8 cellular contexts compared by ENCODE assay signal in the genomic region with DNA sequence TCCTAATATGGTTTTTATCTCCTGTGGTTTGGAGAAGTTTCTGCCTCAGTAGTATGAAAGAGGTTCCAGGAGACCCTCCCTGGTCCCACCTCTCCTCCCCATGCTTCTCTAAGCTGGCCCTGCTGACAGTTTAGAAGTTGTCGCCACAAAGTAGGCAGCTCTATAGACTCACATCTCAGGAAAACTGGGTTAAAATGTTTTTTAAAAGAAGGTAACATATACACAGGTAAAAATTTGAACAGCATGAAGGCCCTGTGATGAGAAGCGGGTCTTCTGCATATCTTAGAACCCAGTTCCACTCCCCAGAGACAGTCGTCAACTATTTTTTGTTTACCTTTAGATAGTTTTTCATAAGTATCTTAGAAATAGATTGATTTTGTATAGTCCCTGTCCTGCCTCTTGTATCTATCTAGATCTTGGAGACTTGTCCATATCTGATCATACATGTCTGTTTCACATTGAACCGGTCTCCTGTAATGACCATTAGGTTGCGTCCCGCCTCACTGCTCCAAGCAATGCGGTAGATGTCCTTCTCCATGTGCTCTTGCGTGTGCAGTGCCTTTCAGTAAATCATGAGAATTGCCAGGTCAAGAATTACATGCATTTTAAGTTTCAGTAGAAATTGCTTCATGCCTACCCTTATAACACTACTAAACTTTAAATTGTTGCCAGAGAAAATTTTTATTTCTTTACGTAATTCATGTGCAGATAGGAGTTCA. TPM values are rescaled to one million over a fixed set of nuclear protein-coding genes. Genes with fewer than 3 reads are reported as not detected.
DNase-seq lines count a peak whose midpoint lies in the region; ATAC-seq and TF ChIP-seq lines count a peak whose summit lies in the region.

No MANE protein-coding gene starts in this region.

- peak overlapping the region; percentile 85 for H2BK5ac ChIP-seq in IMR-90 (ENCODE audit: low read depth, low read length, poor library complexity, severe bottlenecking)

- peak overlapping the region; percentile 85 for H3K23ac ChIP-seq in IMR-90 (ENCODE audit: low read depth, low read length)

- H2BK15ac ChIP-seq in IMR-90 (ENCODE audit: low read depth, low read length), result peak overlapping the region; percentile 45; the same call in 1 of the 3 replicates

- peaks cover 62% of the 10 kb centered on the region for H3K4me1 Mint-ChIP-seq in mesothelial cell of epicardium

- H3K9me3 Mint-ChIP-seq in mesothelial cell of epicardium, result no peaks in the 10 kb centered on the region

- H3K4me3 ChIP-seq in AG09309 (ENCODE audit: control insufficient read depth, low read depth, low read length) (peak overlapping the region; percentile 92), IMR-90 (ENCODE audit: insufficient read depth, low read depth, low read length) (peak overlapping the region; percentile 90), testis (peak overlapping the region in 1 of 2 donors; percentile 70)

- no peak overlapping the region for H3K27ac Mint-ChIP-seq in mesothelial cell of epicardium

- peak overlapping the region; percentile 100 for H3K4me2 ChIP-seq in IMR-90 (ENCODE audit: low read depth, low read length)

- H3K27ac ChIP-seq in IMR-90 (ENCODE audit: insufficient read depth, low read length) (peak overlapping the region; percentile 73), testis (no peak overlapping the region)

- H2AK5ac ChIP-seq in IMR-90 (ENCODE audit: low read depth, low read length), result peak overlapping the region; percentile 89

- ATAC-seq in IMR-90 (ENCODE audit: low read depth), result no peak

- H3K14ac ChIP-seq in IMR-90 (replicated peaks; ENCODE audit: low read depth, low read length), result peak overlapping the region; percentile 91

- CTCF ChIA-PET in IMR-90 (lab: Yijun Ruan, JAX), result interaction anchor here (1.0 to 2.1 kb wide), 3 partner anchors 91 to 147 kb away, joined by 3 to 7 read pairs (median 3); no protein-coding TSS in a partner anchor

- H2BK20ac ChIP-seq in IMR-90 (ENCODE audit: low read depth, low read length), result 0 out of 2 replicates have a peak overlapping the region, but pooled peaks have one; percentile 19

- intact Hi-C loops in IMR-90 (cut with micrococcal nuclease), result loop anchor here (1.0 kb wide), 1 partner anchor 189 kb away; no protein-coding TSS in a partner anchor
- intact Hi-C loops in testis (cut with DNase I; ENCODE audit: low total_unique reads), result no loop called here

- no peak overlapping the region for H3K56ac ChIP-seq in IMR-90 (ENCODE audit: extremely low read depth, insufficient read depth, low read length)

- no peak overlapping the region for H2AK9ac ChIP-seq in IMR-90 (replicated peaks; ENCODE audit: low read depth, low read length, poor library complexity)

- no peak for TF ChIP-seq RAD21 in IMR-90 (IDR thresholded peaks at IDR 0.05; ENCODE audit: low read length)

- H4K5ac ChIP-seq in IMR-90 (ENCODE audit: low read depth, low read length), result peak overlapping the region; percentile 68; the same call in 1 of the 2 replicates

- H3K36me3 Mint-ChIP-seq in mesothelial cell of epicardium, result no peaks in the 10 kb centered on the region

- BruUV-seq in IMR-90 (replicated peaks; lab: Mats Ljungman, UMichigan), result no TSS peak

- H4K91ac ChIP-seq in IMR-90 (ENCODE audit: insufficient read depth, low read depth, low read length), result peak overlapping the region; percentile 55

- H3K36me3 ChIP-seq in IMR-90 (ENCODE audit: control insufficient read depth, insufficient read depth, low read length), result peaks cover 9% of the 10 kb centered on the region; the same call in 1 of the 2 replicates
- no peaks in the 10 kb centered on the region for H3K36me3 ChIP-seq in testis (ENCODE audit: low read depth, missing control alignments)

- no peak overlapping the region for H2AFZ ChIP-seq in IMR-90 (replicated peaks; ENCODE audit: low read length, poor library complexity)

- H3K9me1 ChIP-seq in IMR-90 (ENCODE audit: insufficient read depth, low read length), result peaks cover 24% of the 10 kb centered on the region

- POLR2A ChIA-PET in IMR-90 (lab: Charles Lee; ENCODE audit: unreplicated experiment), result no interaction called here

- no CpG with 5 or more reads among the region's 9 CpGs for WGBS in IMR-90 (ENCODE audit: extremely low coverage in 2 of 2, insufficient read length in 1 of 2), 2 experiments
- WGBS in testis, 2 donors, result 72 to 83% methylated on average over 9 of the region's 9 CpGs

- peak overlapping the region; percentile 72 for H3K4me3 Mint-ChIP-seq in mesothelial cell of epicardium

- peak overlapping the region; percentile 91 for H3K4ac ChIP-seq in IMR-90 (ENCODE audit: low read depth, low read length)

- peak overlapping the region; percentile 72 for H3K9ac ChIP-seq in IMR-90 (ENCODE audit: low read depth, low read length)

- H3K79me1 ChIP-seq in IMR-90 (ENCODE audit: low read depth in 1 of 2, low read length in 2 of 2), result peaks cover 20 to 72% of the 10 kb centered on the region in 2 experiments

- H2BK120ac ChIP-seq in IMR-90 (ENCODE audit: low read depth, low read length), result peak overlapping the region; percentile 55

- in situ Hi-C loops in IMR-90 (cut with MboI; ENCODE audit: low sequenced_read_pairs), result loop anchor here (5.0 kb wide), 1 partner anchor 148 kb away; no protein-coding TSS in a partner anchor

- TF ChIP-seq CTCF in AG09309 (IDR thresholded peaks at IDR 0.05; ENCODE audit: control insufficient read depth, insufficient read depth, low read depth, low read length, missing control alignments) (no peak), IMR-90 (conservative IDR thresholded peaks at IDR 0.05; ENCODE audit: low read depth, low read length) (no peak), mesothelial cell of epicardium (IDR thresholded peaks at IDR 0.05; ENCODE audit: unreplicated experiment) (no peak), testis (IDR thresholded peaks at IDR 0.05) (no peak)

- peaks cover 52% of the 10 kb centered on the region for H3K27me3 Mint-ChIP-seq in mesothelial cell of epicardium (ENCODE audit: low read depth)

- H4K8ac ChIP-seq in IMR-90 (ENCODE audit: low read depth in 2 of 2, low read length in 2 of 2), result peak overlapping the region in 1 of 2 experiments; percentile 16; a peak in 2 of 4 replicates

- H4K20me1 ChIP-seq in IMR-90 (ENCODE audit: insufficient read depth, low read length), result peaks cover 73% of the 10 kb centered on the region

- TF ChIP-seq POLR2A in IMR-90 (IDR thresholded peaks at IDR 0.05; ENCODE audit: low read depth, low read length), result no peak; the same call in 1 of the 2 replicates
- no peak for TF ChIP-seq POLR2A in testis (IDR thresholded peaks at IDR 0.05)

- peak overlapping the region; percentile 91 for H3K18ac ChIP-seq in IMR-90 (ENCODE audit: low read depth, low read length)

- H3K4me1 ChIP-seq in IMR-90 (ENCODE audit: control insufficient read depth, insufficient read depth, low read length) (peaks cover 31% of the 10 kb centered on the region), testis (peaks cover 58% of the 10 kb centered on the region)

- DNase-seq in AG09309 (ENCODE audit: low read depth), result no peak
- peak; percentile 58 for DNase-seq in IMR-90
- peak; percentile 66 for DNase-seq in cerebellar cortex (ENCODE audit: low spot score)
- no peak for DNase-seq in mesothelial cell of epicardium (ENCODE audit: low spot score in 2 of 2, unreplicated experiment in 2 of 2)
- DNase-seq in middle frontal gyrus (ENCODE audit: extremely low spot score, low spot score), result no peak
- DNase-seq in DMS153 treated with DMSO at 0.1 percent for 48 hours (lab: John Stamatoyannopoulos, UW; ENCODE audit: unreplicated experiment), result no peak
- DNase-seq in NCI-H1436 treated with DMSO at 0.1 percent for 48 hours (lab: John Stamatoyannopoulos, UW), result no peak
- DNase-seq in testis, result no peak

- no peaks in the 10 kb centered on the region for H3K27me3 ChIP-seq in IMR-90 (ENCODE audit: control insufficient read depth, insufficient read depth, low read length)
- H3K27me3 ChIP-seq in testis, result no peaks in the 10 kb centered on the region

- H3K9me3 ChIP-seq in IMR-90 (ENCODE audit: control insufficient read depth, insufficient read depth, low read length) (no peaks in the 10 kb centered on the region), testis (no peaks in the 10 kb centered on the region)

- dilution Hi-C loops in IMR-90 (cut with HindIII; ENCODE audit: low sequenced_read_pairs, unreplicated experiment), result no loop called here

TF ChIP-seq in IMR-90, 13 proteins besides CTCF, POLR2A, EP300 and RAD21:
- peak; percentile 94 for TF ChIP-seq CHD1 (IDR thresholded peaks at IDR 0.05; ENCODE audit: low read depth, low read length)
- no peak for TF ChIP-seq NFE2L2 (IDR thresholded peaks at IDR 0.05; ENCODE audit: low read depth, low read length)

RNA-seq across cellular contexts. Expression of a gene that starts 2.2 kb away (rescaled TPM):
- total RNA-seq in IMR-90 (2012; rRNA removed) (42.1 and 55.3 TPM in 2 replicates), mesothelial cell of epicardium (14.8 to 16.0 TPM (median 16.0 TPM) in 3 replicates), testis (10 to 100 TPM; 42.7 to 57.5 TPM)
- polyA plus RNA-seq in IMR-90 (2012; rRNA removed) (48.1 and 61.5 TPM in 2 replicates), testis (ENCODE audit: insufficient read depth, low read depth, low replicate concordance) (42.8 TPM)
- polyA plus RNA-seq in IMR-90 (2012; cell fraction: cytosol; rRNA removed), result 39.0 and 110 TPM in 2 replicates
- polyA plus RNA-seq in IMR-90 (2012; cell fraction: nucleus; rRNA removed; ENCODE audit: low replicate concordance), result 239 and 414 TPM in 2 replicates

Comparison
In these comparisons a context has a peak if more than half of its experiments do, and no peak if none do; other contexts are left out.
1. DNase-seq: peak in IMR-90 (single experiment) and cerebellar cortex (single experiment); none in AG09309 (single experiment), mesothelial cell of epicardium (0 of 2), middle frontal gyrus (single experiment), DMS153 treated with DMSO at 0.1 percent for 48 hours (single experiment), NCI-H1436 treated with DMSO at 0.1 percent for 48 hours (single experiment) and testis (single experiment).